In genomic region chr5:96753848-96754247, GRCh38 we compare ENCODE assay signal across 16 cellular contexts.
"Had no signal": no experiment of that assay in that cellular context is flagged by ENCODE, and none has a peak within 500 bp of the region (broad histone marks: within the 10 kb centered on the region; RNA-seq: fewer than 3 reads in every experiment).

No MANE protein-coding gene starts in this region.

- H3K4me3 ChIP-seq: adrenal gland, colonic mucosa, ovary, uterus had no signal

- ATAC-seq: activated CD8-positive, alpha-beta T cell treated with anti-CD3 and anti-CD28 coated beads, Interleukin-2, amount 10 ng/mL, durations not matched to agents 7 days and 5 days had no signal

- H3K4me3 Mint-ChIP-seq: activated CD8-positive, alpha-beta T cell treated with anti-CD3 and anti-CD28 coated beads, Interleukin-2, amount 10 ng/mL, durations not matched to agents 7 days and 5 days; activated naive CD4-positive, alpha-beta T cell treated with anti-CD3 and anti-CD28 coated beads, Interleukin-2, amount 10 ng/mL, durations not matched to agents 7 days and 5 days; neural crest cell had no signal

- H3K27ac Mint-ChIP-seq: activated CD8-positive, alpha-beta T cell treated with anti-CD3 and anti-CD28 coated beads, Interleukin-2, amount 10 ng/mL, durations not matched to agents 7 days and 5 days had no signal

- H3K4me1 Mint-ChIP-seq: activated naive CD4-positive, alpha-beta T cell treated with anti-CD3 and anti-CD28 coated beads, Interleukin-2, amount 10 ng/mL, durations not matched to agents 7 days and 5 days had no signal

- H3K36me3 ChIP-seq: ovary, uterus had no signal

- H3K27me3 ChIP-seq: adrenal gland, colonic mucosa, ovary, uterus had no signal

- H3K4me1 ChIP-seq: colonic mucosa, uterus had no signal

- H3K27me3 Mint-ChIP-seq: activated naive CD4-positive, alpha-beta T cell treated with anti-CD3 and anti-CD28 coated beads, Interleukin-2, amount 10 ng/mL, durations not matched to agents 7 days and 5 days had no signal

- H3K27ac ChIP-seq: adrenal gland, colonic mucosa, ovary, uterus, WERI-Rb-1 had no signal

- H3K9me3 Mint-ChIP-seq: activated naive CD4-positive, alpha-beta T cell treated with anti-CD3 and anti-CD28 coated beads, Interleukin-2, amount 10 ng/mL, durations not matched to agents 7 days and 5 days; neural crest cell had no signal

- DNase-seq: activated CD4-positive, alpha-beta T cell treated with anti-CD3 and anti-CD28 coated beads for 4 hours; activated CD8-positive, alpha-beta memory T cell treated with anti-CD3 and anti-CD28 coated beads, Interleukin-2, amount 50 U/mL, for 48 hours; activated CD8-positive, alpha-beta T cell treated with anti-CD3 and anti-CD28 coated beads, Interleukin-2, amount 10 ng/mL, durations not matched to agents 7 days and 5 days; activated naive CD4-positive, alpha-beta T cell treated with anti-CD3 and anti-CD28 coated beads, Interleukin-2, amount 10 ng/mL, durations not matched to agents 7 days and 5 days; adrenal gland; colonic mucosa; effector CD8-positive, alpha-beta T cell; kidney; mesendoderm; ovary; stimulated activated CD4-positive, alpha-beta T cell treated with anti-CD3 and anti-CD28 coated beads, Interleukin-2, amount 100 ng/mL, for 48 hours; stimulated activated CD8-positive, alpha-beta memory T cell treated with anti-CD3 and anti-CD28 coated beads, Interleukin-4, amount 100 ng/mL, for 48 hours; T1000; uterus; WERI-Rb-1 had no signal

- H3K9me3 ChIP-seq: adrenal gland, colonic mucosa, ovary, uterus had no signal
